1 cellular context compared by ENCODE assay signal in the genomic region with DNA sequence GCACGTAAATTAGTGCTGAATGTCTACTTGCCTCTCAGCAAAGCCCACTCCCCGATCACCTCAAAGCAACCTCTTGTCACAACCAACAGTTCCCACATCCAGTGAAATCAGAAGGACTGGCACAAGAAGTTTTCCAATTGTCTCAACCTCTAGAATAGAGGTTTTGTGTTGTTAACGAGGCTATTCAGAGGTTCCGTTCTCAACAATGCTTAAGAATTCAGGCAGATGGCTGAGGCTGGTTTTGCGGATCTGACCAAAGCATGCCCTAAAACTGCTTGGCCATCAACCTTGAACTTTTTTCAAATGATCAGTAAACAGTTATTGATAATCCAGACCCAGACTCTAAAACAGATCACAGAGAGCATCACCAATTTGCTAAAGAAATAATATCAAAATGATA.
TF ChIP-seq lines count a peak whose summit lies in the region.

No MANE protein-coding gene starts in this region.

TF ChIP-seq in WTC11, 78 proteins besides CTCF, POLR2A, EP300 and RAD21:
- TF ChIP-seq AFF4 (CRISPR knock-in tag; IDR thresholded peaks at IDR 0.05; ENCODE audit: borderline replicate concordance), result no peak
- TF ChIP-seq, protein P1, sequence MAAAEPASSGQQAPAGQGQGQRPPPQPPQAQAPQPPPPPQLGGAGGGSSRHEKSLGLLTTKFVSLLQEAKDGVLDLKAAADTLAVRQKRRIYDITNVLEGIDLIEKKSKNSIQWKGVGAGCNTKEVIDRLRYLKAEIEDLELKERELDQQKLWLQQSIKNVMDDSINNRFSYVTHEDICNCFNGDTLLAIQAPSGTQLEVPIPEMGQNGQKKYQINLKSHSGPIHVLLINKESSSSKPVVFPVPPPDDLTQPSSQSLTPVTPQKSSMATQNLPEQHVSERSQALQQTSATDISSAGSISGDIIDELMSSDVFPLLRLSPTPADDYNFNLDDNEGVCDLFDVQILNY (CRISPR knock-in tag; IDR thresholded peaks at IDR 0.05), result no peak
- TF ChIP-seq, protein P2, sequence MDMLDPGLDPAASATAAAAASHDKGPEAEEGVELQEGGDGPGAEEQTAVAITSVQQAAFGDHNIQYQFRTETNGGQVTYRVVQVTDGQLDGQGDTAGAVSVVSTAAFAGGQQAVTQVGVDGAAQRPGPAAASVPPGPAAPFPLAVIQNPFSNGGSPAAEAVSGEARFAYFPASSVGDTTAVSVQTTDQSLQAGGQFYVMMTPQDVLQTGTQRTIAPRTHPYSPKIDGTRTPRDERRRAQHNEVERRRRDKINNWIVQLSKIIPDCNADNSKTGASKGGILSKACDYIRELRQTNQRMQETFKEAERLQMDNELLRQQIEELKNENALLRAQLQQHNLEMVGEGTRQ (CRISPR knock-in tag; IDR thresholded peaks at IDR 0.05), result no peak
- no peak for TF ChIP-seq RORB (CRISPR knock-in tag; IDR thresholded peaks at IDR 0.05)
- TF ChIP-seq CDX4 (CRISPR knock-in tag; IDR thresholded peaks at IDR 0.05; ENCODE audit: borderline replicate concordance), result no peak
- TF ChIP-seq CREM (CRISPR knock-in tag; IDR thresholded peaks at IDR 0.05), result no peak
- TF ChIP-seq IRF2 (CRISPR knock-in tag; IDR thresholded peaks at IDR 0.05; ENCODE audit: borderline replicate concordance, low read depth), result no peak
- no peak for TF ChIP-seq STAT6 (CRISPR knock-in tag; conservative IDR thresholded peaks at IDR 0.05; ENCODE audit: low read depth)
- no peak for TF ChIP-seq GTF2I (CRISPR knock-in tag; conservative IDR thresholded peaks at IDR 0.05)
- TF ChIP-seq, protein P3, sequence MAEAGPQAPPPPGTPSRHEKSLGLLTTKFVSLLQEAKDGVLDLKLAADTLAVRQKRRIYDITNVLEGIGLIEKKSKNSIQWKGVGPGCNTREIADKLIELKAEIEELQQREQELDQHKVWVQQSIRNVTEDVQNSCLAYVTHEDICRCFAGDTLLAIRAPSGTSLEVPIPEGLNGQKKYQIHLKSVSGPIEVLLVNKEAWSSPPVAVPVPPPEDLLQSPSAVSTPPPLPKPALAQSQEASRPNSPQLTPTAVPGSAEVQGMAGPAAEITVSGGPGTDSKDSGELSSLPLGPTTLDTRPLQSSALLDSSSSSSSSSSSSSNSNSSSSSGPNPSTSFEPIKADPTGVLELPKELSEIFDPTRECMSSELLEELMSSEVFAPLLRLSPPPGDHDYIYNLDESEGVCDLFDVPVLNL (CRISPR knock-in tag; IDR thresholded peaks at IDR 0.05; ENCODE audit: borderline replicate concordance, low read depth), result no peak
- TF ChIP-seq NR1H2 (CRISPR knock-in tag; IDR thresholded peaks at IDR 0.05), result no peak
- TF ChIP-seq ZNF219 (CRISPR knock-in tag; IDR thresholded peaks at IDR 0.05; ENCODE audit: borderline replicate concordance), result no peak
TF ChIP-seq in WTC11: peak in this region for 0.
